1 cellular context compared by ENCODE assay signal in the genomic region with DNA sequence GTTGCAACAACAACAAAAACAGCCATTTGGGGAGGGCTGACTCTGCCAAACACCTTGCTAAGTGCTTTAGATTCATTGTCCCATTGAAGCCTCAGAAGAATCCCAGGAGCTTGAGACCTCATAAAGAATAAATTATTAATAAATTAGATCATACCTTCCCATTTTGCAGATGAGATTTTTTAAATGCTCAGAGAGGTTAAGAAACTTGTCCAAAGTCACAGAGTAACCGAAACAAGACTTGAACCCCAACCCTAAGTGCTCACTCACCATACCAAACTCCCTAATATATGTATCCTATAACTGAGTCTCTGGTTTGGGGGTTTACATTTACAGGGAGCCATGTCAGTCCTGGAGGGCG.
A peak's percentile ranks its signal among the peaks of the same experiment; 100 is the strongest.
TF ChIP-seq lines count a peak whose summit lies in the region.

No MANE protein-coding gene starts in this region.

TF ChIP-seq in HepG2, 621 proteins besides CTCF, POLR2A, EP300 and RAD21:
- TF ChIP-seq HNF4A (CRISPR knock-in tag; IDR thresholded peaks at IDR 0.05) (no peak), CHD4 (IDR thresholded peaks at IDR 0.05; ENCODE audit: borderline replicate concordance, low read length) (0 out of 2 replicates have a peak, but pooled peaks have one; percentile 49), ZC3H13 (CRISPR knock-in tag; IDR thresholded peaks at IDR 0.05) (0 out of 2 replicates have a peak, but pooled peaks have one; percentile 7), FOXA3 (CRISPR knock-in tag; IDR thresholded peaks at IDR 0.05) (no peak), ZFP36 (IDR thresholded peaks at IDR 0.05; ENCODE audit: borderline replicate concordance, low read depth, low read length, partially characterized antibody) (peak; percentile 7), DR1 (CRISPR knock-in tag; IDR thresholded peaks at IDR 0.05) (0 out of 2 replicates have a peak, but pooled peaks have one; percentile 17), NKX3-1 (CRISPR knock-in tag; IDR thresholded peaks at IDR 0.05) (0 out of 2 replicates have a peak, but pooled peaks have one; percentile 11), ZNF768 (CRISPR knock-in tag; IDR thresholded peaks at IDR 0.05) (peak; percentile 70; the same call in 1 of the 2 replicates), STAG1 (CRISPR knock-in tag; IDR thresholded peaks at IDR 0.05) (0 out of 2 replicates have a peak, but pooled peaks have one; percentile 0), KDM4B (CRISPR knock-in tag; IDR thresholded peaks at IDR 0.05) (no peak), NCOA1 (CRISPR knock-in tag; IDR thresholded peaks at IDR 0.05) (peak; percentile 78; the same call in 1 of the 2 replicates)
- TF ChIP-seq, protein P1, sequence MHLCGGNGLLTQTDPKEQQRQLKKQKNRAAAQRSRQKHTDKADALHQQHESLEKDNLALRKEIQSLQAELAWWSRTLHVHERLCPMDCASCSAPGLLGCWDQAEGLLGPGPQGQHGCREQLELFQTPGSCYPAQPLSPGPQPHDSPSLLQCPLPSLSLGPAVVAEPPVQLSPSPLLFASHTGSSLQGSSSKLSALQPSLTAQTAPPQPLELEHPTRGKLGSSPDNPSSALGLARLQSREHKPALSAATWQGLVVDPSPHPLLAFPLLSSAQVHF (CRISPR knock-in tag; IDR thresholded peaks at IDR 0.05), result 0 out of 2 replicates have a peak, but pooled peaks have one; percentile 21
- TF ChIP-seq, protein P2, sequence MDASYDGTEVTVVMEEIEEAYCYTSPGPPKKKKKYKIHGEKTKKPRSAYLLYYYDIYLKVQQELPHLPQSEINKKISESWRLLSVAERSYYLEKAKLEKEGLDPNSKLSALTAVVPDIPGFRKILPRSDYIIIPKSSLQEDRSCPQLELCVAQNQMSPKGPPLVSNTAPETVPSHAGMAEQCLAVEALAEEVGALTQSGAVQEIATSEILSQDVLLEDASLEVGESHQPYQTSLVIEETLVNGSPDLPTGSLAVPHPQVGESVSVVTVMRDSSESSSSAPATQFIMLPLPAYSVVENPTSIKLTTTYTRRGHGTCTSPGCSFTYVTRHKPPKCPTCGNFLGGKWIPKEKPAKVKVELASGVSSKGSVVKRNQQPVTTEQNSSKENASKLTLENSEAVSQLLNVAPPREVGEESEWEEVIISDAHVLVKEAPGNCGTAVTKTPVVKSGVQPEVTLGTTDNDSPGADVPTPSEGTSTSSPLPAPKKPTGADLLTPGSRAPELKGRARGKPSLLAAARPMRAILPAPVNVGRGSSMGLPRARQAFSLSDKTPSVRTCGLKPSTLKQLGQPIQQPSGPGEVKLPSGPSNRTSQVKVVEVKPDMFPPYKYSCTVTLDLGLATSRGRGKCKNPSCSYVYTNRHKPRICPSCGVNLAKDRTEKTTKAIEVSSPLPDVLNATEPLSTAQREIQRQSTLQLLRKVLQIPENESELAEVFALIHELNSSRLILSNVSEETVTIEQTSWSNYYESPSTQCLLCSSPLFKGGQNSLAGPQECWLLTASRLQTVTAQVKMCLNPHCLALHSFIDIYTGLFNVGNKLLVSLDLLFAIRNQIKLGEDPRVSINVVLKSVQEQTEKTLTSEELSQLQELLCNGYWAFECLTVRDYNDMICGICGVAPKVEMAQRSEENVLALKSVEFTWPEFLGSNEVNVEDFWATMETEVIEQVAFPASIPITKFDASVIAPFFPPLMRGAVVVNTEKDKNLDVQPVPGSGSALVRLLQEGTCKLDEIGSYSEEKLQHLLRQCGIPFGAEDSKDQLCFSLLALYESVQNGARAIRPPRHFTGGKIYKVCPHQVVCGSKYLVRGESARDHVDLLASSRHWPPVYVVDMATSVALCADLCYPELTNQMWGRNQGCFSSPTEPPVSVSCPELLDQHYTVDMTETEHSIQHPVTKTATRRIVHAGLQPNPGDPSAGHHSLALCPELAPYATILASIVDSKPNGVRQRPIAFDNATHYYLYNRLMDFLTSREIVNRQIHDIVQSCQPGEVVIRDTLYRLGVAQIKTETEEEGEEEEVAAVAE (CRISPR knock-in tag; IDR thresholded peaks at IDR 0.05; ENCODE audit: borderline replicate concordance), result 0 out of 2 replicates have a peak, but pooled peaks have one; percentile 38
- TF ChIP-seq, protein P3, sequence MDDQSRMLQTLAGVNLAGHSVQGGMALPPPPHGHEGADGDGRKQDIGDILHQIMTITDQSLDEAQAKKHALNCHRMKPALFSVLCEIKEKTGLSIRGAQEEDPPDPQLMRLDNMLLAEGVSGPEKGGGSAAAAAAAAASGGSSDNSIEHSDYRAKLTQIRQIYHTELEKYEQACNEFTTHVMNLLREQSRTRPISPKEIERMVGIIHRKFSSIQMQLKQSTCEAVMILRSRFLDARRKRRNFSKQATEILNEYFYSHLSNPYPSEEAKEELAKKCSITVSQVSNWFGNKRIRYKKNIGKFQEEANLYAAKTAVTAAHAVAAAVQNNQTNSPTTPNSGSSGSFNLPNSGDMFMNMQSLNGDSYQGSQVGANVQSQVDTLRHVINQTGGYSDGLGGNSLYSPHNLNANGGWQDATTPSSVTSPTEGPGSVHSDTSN (CRISPR knock-in tag; IDR thresholded peaks at IDR 0.05; ENCODE audit: borderline replicate concordance), result no peak
- TF ChIP-seq, protein P4, sequence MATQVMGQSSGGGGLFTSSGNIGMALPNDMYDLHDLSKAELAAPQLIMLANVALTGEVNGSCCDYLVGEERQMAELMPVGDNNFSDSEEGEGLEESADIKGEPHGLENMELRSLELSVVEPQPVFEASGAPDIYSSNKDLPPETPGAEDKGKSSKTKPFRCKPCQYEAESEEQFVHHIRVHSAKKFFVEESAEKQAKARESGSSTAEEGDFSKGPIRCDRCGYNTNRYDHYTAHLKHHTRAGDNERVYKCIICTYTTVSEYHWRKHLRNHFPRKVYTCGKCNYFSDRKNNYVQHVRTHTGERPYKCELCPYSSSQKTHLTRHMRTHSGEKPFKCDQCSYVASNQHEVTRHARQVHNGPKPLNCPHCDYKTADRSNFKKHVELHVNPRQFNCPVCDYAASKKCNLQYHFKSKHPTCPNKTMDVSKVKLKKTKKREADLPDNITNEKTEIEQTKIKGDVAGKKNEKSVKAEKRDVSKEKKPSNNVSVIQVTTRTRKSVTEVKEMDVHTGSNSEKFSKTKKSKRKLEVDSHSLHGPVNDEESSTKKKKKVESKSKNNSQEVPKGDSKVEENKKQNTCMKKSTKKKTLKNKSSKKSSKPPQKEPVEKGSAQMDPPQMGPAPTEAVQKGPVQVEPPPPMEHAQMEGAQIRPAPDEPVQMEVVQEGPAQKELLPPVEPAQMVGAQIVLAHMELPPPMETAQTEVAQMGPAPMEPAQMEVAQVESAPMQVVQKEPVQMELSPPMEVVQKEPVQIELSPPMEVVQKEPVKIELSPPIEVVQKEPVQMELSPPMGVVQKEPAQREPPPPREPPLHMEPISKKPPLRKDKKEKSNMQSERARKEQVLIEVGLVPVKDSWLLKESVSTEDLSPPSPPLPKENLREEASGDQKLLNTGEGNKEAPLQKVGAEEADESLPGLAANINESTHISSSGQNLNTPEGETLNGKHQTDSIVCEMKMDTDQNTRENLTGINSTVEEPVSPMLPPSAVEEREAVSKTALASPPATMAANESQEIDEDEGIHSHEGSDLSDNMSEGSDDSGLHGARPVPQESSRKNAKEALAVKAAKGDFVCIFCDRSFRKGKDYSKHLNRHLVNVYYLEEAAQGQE (IDR thresholded peaks at IDR 0.05; ENCODE audit: borderline replicate concordance in 1 of 2, low read depth in 1 of 2, low read length in 2 of 2), result no peak
- TF ChIP-seq, protein P5, sequence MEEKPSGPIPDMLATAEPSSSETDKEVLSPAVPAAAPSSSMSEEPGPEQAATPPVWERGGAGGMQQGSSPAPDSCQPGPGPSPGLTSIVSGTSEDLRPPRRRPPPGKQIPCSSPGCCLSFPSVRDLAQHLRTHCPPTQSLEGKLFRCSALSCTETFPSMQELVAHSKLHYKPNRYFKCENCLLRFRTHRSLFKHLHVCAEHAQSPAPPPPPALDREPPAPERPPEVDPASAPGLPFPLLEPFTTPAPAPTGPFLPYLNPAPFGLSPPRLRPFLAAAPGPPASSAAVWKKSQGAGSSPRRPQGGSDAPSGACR (CRISPR knock-in tag; IDR thresholded peaks at IDR 0.05), result peak; percentile 43; the same call in 1 of the 2 replicates
- TF ChIP-seq, protein P6, sequence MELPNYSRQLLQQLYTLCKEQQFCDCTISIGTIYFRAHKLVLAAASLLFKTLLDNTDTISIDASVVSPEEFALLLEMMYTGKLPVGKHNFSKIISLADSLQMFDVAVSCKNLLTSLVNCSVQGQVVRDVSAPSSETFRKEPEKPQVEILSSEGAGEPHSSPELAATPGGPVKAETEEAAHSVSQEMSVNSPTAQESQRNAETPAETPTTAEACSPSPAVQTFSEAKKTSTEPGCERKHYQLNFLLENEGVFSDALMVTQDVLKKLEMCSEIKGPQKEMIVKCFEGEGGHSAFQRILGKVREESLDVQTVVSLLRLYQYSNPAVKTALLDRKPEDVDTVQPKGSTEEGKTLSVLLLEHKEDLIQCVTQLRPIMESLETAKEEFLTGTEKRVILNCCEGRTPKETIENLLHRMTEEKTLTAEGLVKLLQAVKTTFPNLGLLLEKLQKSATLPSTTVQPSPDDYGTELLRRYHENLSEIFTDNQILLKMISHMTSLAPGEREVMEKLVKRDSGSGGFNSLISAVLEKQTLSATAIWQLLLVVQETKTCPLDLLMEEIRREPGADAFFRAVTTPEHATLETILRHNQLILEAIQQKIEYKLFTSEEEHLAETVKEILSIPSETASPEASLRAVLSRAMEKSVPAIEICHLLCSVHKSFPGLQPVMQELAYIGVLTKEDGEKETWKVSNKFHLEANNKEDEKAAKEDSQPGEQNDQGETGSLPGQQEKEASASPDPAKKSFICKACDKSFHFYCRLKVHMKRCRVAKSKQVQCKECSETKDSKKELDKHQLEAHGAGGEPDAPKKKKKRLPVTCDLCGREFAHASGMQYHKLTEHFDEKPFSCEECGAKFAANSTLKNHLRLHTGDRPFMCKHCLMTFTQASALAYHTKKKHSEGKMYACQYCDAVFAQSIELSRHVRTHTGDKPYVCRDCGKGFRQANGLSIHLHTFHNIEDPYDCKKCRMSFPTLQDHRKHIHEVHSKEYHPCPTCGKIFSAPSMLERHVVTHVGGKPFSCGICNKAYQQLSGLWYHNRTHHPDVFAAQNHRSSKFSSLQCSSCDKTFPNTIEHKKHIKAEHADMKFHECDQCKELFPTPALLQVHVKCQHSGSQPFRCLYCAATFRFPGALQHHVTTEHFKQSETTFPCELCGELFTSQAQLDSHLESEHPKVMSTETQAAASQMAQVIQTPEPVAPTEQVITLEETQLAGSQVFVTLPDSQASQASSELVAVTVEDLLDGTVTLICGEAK (IDR thresholded peaks at IDR 0.05), result no peak
- TF ChIP-seq, protein P6 (CRISPR knock-in tag; IDR thresholded peaks at IDR 0.05), result no peak
